Comparison of ENCODE assay signal across 17 cellular contexts in the genomic region with DNA sequence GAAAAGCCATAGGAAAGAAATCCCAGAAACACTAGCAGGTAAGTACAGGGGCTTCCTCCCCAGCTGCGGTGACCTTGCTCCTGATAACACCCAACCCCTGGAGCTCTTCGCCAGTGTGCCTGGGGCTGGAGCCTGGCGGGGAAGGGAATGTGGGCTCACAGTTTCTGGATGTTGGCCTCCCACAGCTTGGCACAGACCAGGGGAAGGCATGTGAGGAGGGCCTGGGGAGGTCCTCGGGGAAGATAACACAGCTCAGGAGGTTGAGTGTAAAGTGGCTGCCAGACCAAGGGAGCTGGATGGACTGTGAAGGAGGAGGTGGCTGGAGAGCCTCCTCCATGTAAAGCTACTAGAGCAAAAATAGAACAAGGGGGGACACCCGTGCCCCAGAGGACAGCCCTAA.
DNase-seq lines count a peak whose midpoint lies in the region; ATAC-seq and TF ChIP-seq lines count a peak whose summit lies in the region.
"Had no signal": no experiment of that assay in that cellular context is flagged by ENCODE, and none has a peak within 500 bp of the region (broad histone marks: within the 10 kb centered on the region; RNA-seq: fewer than 3 reads in every experiment).

No MANE protein-coding gene starts in this region.

- CTCF ChIA-PET in HEK293 (lab: Yijun Ruan, JAX), result interaction anchor here (0.5 to 0.6 kb wide), 2 partner anchors 210 to 1948 kb away, joined by 3 to 5 read pairs; no protein-coding TSS in a partner anchor
- CTCF ChIA-PET in WTC11 (lab: Charles Lee), result no interaction called here
- CTCF ChIA-PET in activated CD4-positive, alpha-beta memory T cell treated with anti-CD3 and anti-CD28 coated beads for 36 hours (lab: Charles Lee), result no interaction called here

- 76 to 86% methylated on average over 1 to 5 of the region's 5 CpGs for WGBS in endodermal cell (ENCODE audit: insufficient coverage in 1 of 2, insufficient read length in 1 of 2), 2 experiments

- H3K4me1 ChIP-seq in HEK293 (ENCODE audit: control insufficient read depth, insufficient read depth, low read length) (no peaks in the 10 kb centered on the region), endodermal cell (ENCODE audit: control insufficient read depth, insufficient read depth, low read length) (no peaks in the 10 kb centered on the region)
- H3K4me1 ChIP-seq: HAP-1 had no signal

- H3K4me3 Mint-ChIP-seq in WTC11, result no peak overlapping the region
- H3K4me3 Mint-ChIP-seq in endodermal cell, result no peak overlapping the region
- H3K4me3 Mint-ChIP-seq in progenitor cell of endocrine pancreas (ENCODE audit: low read depth), result no peak overlapping the region
- H3K4me3 Mint-ChIP-seq in activated CD4-positive, alpha-beta memory T cell treated with anti-CD3 and anti-CD28 coated beads for 36 hours, result no peak overlapping the region
- H3K4me3 Mint-ChIP-seq: CD4-positive, alpha-beta memory T cell had no signal

- H3K27ac Mint-ChIP-seq in WTC11, result 0 out of 2 replicates have a peak overlapping the region, but pooled peaks have one; percentile 38
- H3K27ac Mint-ChIP-seq in endodermal cell, result peak overlapping the region; percentile 12
- peak overlapping the region; percentile 13 for H3K27ac Mint-ChIP-seq in progenitor cell of endocrine pancreas
- no peak overlapping the region for H3K27ac Mint-ChIP-seq in activated CD4-positive, alpha-beta memory T cell treated with anti-CD3 and anti-CD28 coated beads for 36 hours
- H3K27ac Mint-ChIP-seq: CD4-positive, alpha-beta memory T cell had no signal

- H3K36me3 ChIP-seq in HEK293 (ENCODE audit: control insufficient read depth in 2 of 2, insufficient read depth in 1 of 2, low read length in 2 of 2) (peaks cover 0 to 9% of the 10 kb centered on the region in 2 experiments; a peak in 1 of 3 replicates), endodermal cell (ENCODE audit: control insufficient read depth, insufficient read depth, low read length) (peaks cover 7% of the 10 kb centered on the region)

- POLR2A ChIA-PET in HEK293 (lab: Yijun Ruan, JAX) (interaction anchor here (0.5 kb wide), 1 partner anchor 684 kb away, joined by 3 read pairs; no protein-coding TSS in a partner anchor), WTC11 (lab: Charles Lee) (no interaction called here)
- POLR2A ChIA-PET in activated CD4-positive, alpha-beta memory T cell treated with anti-CD3 and anti-CD28 coated beads for 36 hours (lab: Charles Lee), result no interaction called here

- H3K36me3 Mint-ChIP-seq in WTC11 (peaks cover 21% of the 10 kb centered on the region), endodermal cell (ENCODE audit: low read depth) (peaks cover 35% of the 10 kb centered on the region), progenitor cell of endocrine pancreas (ENCODE audit: insufficient read depth) (peaks cover 16% of the 10 kb centered on the region)
- peaks cover 5% of the 10 kb centered on the region for H3K36me3 Mint-ChIP-seq in activated CD4-positive, alpha-beta memory T cell treated with anti-CD3 and anti-CD28 coated beads for 36 hours

- H3K9me3 Mint-ChIP-seq in WTC11, result no peaks in the 10 kb centered on the region
- H3K9me3 Mint-ChIP-seq in endodermal cell, result no peaks in the 10 kb centered on the region
- no peaks in the 10 kb centered on the region for H3K9me3 Mint-ChIP-seq in progenitor cell of endocrine pancreas (ENCODE audit: low read depth)
- no peaks in the 10 kb centered on the region for H3K9me3 Mint-ChIP-seq in activated CD4-positive, alpha-beta memory T cell treated with anti-CD3 and anti-CD28 coated beads for 36 hours
- H3K9me3 Mint-ChIP-seq: CD4-positive, alpha-beta memory T cell had no signal

- intact Hi-C loops in activated CD4-positive, alpha-beta memory T cell treated with anti-CD3 and anti-CD28 coated beads for 36 hours (cut with micrococcal nuclease), result no loop called here

- no peaks in the 10 kb centered on the region for H3K27me3 Mint-ChIP-seq in WTC11 (ENCODE audit: low read depth)
- H3K27me3 Mint-ChIP-seq in endodermal cell (ENCODE audit: insufficient read depth), result no peaks in the 10 kb centered on the region
- no peaks in the 10 kb centered on the region for H3K27me3 Mint-ChIP-seq in progenitor cell of endocrine pancreas
- H3K27me3 Mint-ChIP-seq in activated CD4-positive, alpha-beta memory T cell treated with anti-CD3 and anti-CD28 coated beads for 36 hours, result no peaks in the 10 kb centered on the region
- H3K27me3 Mint-ChIP-seq: CD4-positive, alpha-beta memory T cell had no signal

- H3K4me3 ChIP-seq in HEK293 (ENCODE audit: low read depth, low read length) (no peak overlapping the region), endodermal cell (ENCODE audit: low read length) (no peak overlapping the region)
- H3K4me3 ChIP-seq: GM23248, HAP-1 had no signal

- H3K27me3 ChIP-seq in endodermal cell (ENCODE audit: control insufficient read depth, insufficient read depth, low read length, poor library complexity, severe bottlenecking), result no peaks in the 10 kb centered on the region

- H3K4me1 Mint-ChIP-seq in WTC11, result no peaks in the 10 kb centered on the region
- H3K4me1 Mint-ChIP-seq in endodermal cell, result no peaks in the 10 kb centered on the region
- no peaks in the 10 kb centered on the region for H3K4me1 Mint-ChIP-seq in progenitor cell of endocrine pancreas (ENCODE audit: low read depth)
- no peaks in the 10 kb centered on the region for H3K4me1 Mint-ChIP-seq in activated CD4-positive, alpha-beta memory T cell treated with anti-CD3 and anti-CD28 coated beads for 36 hours (ENCODE audit: low read depth)
- H3K4me1 Mint-ChIP-seq: CD4-positive, alpha-beta memory T cell had no signal

- H3K9ac ChIP-seq in endodermal cell (ENCODE audit: extremely low read depth, low read length, poor library complexity, severe bottlenecking), result no peak overlapping the region
- H3K9ac ChIP-seq: GM23248 had no signal

- no peak for DNase-seq in WTC11 (ENCODE audit: low spot score)
- DNase-seq in endodermal cell, result no peak
- no peak for DNase-seq in progenitor cell of endocrine pancreas (ENCODE audit: low spot score, unreplicated experiment)
- no peak for DNase-seq in activated effector memory CD4-positive, alpha-beta T cell treated with Interleukin-2 at 50 U/mL for 16 hours
- no peak for DNase-seq in activated CD4-positive, alpha-beta memory T cell treated with anti-CD3 and anti-CD28 coated beads for 36 hours
- DNase-seq: C1 segment of cervical spinal cord; Calu3; CD4-positive, alpha-beta memory T cell; COR-L47; DMS53; DMS79 treated with DMSO at 0.1 percent for 48 hours; GF-D8; GM23248 had no signal

- no peak for ATAC-seq in WTC11
- ATAC-seq in GM18498 (IDR thresholded peaks at IDR 0.05; ENCODE audit: unreplicated experiment), result no peak
- no peak for ATAC-seq in HG02981 (IDR thresholded peaks at IDR 0.05; ENCODE audit: unreplicated experiment)

- H3K27ac ChIP-seq in HEK293 (ENCODE audit: extremely low read depth, low read depth, low read length), result no peak overlapping the region
- H3K27ac ChIP-seq in endodermal cell (ENCODE audit: low read depth, low read length), result no peak overlapping the region
- H3K27ac ChIP-seq: GM23248 had no signal

- no peaks in the 10 kb centered on the region for H3K9me3 ChIP-seq in HEK293 (ENCODE audit: control insufficient read depth, insufficient read depth, low read depth, low read length)
- H3K9me3 ChIP-seq in endodermal cell (ENCODE audit: control insufficient read depth, low read length), result no peaks in the 10 kb centered on the region
- H3K9me3 ChIP-seq: HAP-1 had no signal

- TF ChIP-seq CTCF in HEK293 (tag by site-specific recombination; IDR thresholded peaks at IDR 0.05) (no peak), WTC11 (IDR thresholded peaks at IDR 0.05) (no peak), endodermal cell (conservative IDR thresholded peaks at IDR 0.05) (no peak), progenitor cell of endocrine pancreas (IDR thresholded peaks at IDR 0.05; ENCODE audit: unreplicated experiment) (no peak)

TF ChIP-seq in HEK293, 187 proteins besides CTCF, POLR2A, EP300 and RAD21:
- TF ChIP-seq ZNF580 (tag by site-specific recombination; IDR thresholded peaks at IDR 0.05), result no peak
- no peak for TF ChIP-seq IKZF3 (tag by site-specific recombination; IDR thresholded peaks at IDR 0.05)
- no peak for TF ChIP-seq REPIN1 (tag by site-specific recombination; IDR thresholded peaks at IDR 0.05; ENCODE audit: low read depth)
- no peak for TF ChIP-seq ZNF501 (tag by site-specific recombination; IDR thresholded peaks at IDR 0.05)
- peak; percentile 95 for TF ChIP-seq GLIS1 (tag by site-specific recombination; IDR thresholded peaks at IDR 0.05)
- TF ChIP-seq ZIC2 (tag by site-specific recombination; IDR thresholded peaks at IDR 0.05), result peak; percentile 14; the same call in 1 of the 2 replicates

TF ChIP-seq in WTC11, 78 proteins besides CTCF, POLR2A, EP300 and RAD21:
- TF ChIP-seq RELA (CRISPR knock-in tag; IDR thresholded peaks at IDR 0.05; ENCODE audit: borderline replicate concordance) (no peak), JUN (CRISPR knock-in tag; IDR thresholded peaks at IDR 0.05) (no peak), ZNF121 (CRISPR knock-in tag; IDR thresholded peaks at IDR 0.05) (no peak)
TF ChIP-seq in WTC11: peak in this region for 0.
